In the genomic region with DNA sequence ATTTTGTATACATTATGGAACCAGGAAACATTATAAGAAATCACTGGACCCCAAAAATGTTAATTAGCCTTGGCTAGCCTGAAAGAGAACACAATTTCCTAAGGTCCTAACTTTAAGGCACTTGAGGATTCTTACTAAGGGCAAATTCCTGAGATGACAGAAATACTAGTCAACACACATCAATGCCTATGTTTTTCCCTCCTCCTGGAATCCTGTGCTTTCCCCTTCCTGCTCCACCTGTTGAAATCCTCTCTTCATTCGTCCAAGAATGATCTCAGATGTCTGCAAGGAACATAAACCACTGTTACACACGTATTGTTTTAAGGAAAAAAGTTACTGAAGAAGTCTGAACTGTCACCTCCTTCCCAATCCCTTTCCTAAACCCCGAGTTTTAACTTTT, we compare ENCODE assay signal across 15 cellular contexts. TPM values are rescaled to one million over a fixed set of nuclear protein-coding genes. Genes with fewer than 3 reads are reported as not detected.
DNase-seq lines count a peak whose midpoint lies in the region; ATAC-seq and TF ChIP-seq lines count a peak whose summit lies in the region.
"Had no signal": no experiment of that assay in that cellular context is flagged by ENCODE, and none has a peak within 500 bp of the region (broad histone marks: within the 10 kb centered on the region; RNA-seq: fewer than 3 reads in every experiment).

No MANE protein-coding gene starts in this region.

- H3F3A ChIP-seq in PC-3 (ENCODE audit: low read length, unreplicated experiment), result no peaks in the 10 kb centered on the region

- POLR2A ChIA-PET in PC-3 (lab: Charles Lee; ENCODE audit: unreplicated experiment), result no interaction called here

- H2AFZ ChIP-seq in PC-3 (ENCODE audit: low read length), result no peak overlapping the region

- no peaks in the 10 kb centered on the region for H3K9me2 ChIP-seq in PC-3 (replicated peaks; ENCODE audit: low read length)

- no peaks in the 10 kb centered on the region for H3K27me3 Mint-ChIP-seq in activated T-cell treated with anti-CD3 and anti-CD28 coated beads, Interleukin-2, amount 50 U/mL, for 24 hours
- H3K27me3 Mint-ChIP-seq in stimulated activated memory B cell treated with anti-CD40 and anti-IgM and Interleukin-4, amounts not matched to agents 10 μg/mL and 1 μg/mL and 100 μg/mL, for 72 hours, result no peaks in the 10 kb centered on the region

- no peaks in the 10 kb centered on the region for H3K27me3 ChIP-seq in PC-3 (ENCODE audit: low read length)
- H3K27me3 ChIP-seq: ovary had no signal

- no peak overlapping the region for H3K4me2 ChIP-seq in PC-3 (ENCODE audit: low read length)

- no peaks in the 10 kb centered on the region for H4K20me1 ChIP-seq in PC-3 (ENCODE audit: low read length)

- H3K9ac ChIP-seq in PC-3 (ENCODE audit: low read length), result no peak overlapping the region

- CTCF ChIA-PET in PC-3 (lab: Charles Lee), result no interaction called here

- BruUV-seq in PC-3 (replicated peaks; lab: Mats Ljungman, UMichigan), result no TSS peak

- no peak overlapping the region for H3K27ac ChIP-seq in PC-3 (ENCODE audit: low read length)
- H3K27ac ChIP-seq: lower lobe of right lung, ovary, thoracic aorta had no signal

- ATAC-seq in PC-3 (no peak; the same call in 1 of the 2 replicates), HG02884 (IDR thresholded peaks at IDR 0.05; ENCODE audit: unreplicated experiment) (no peak)
- ATAC-seq in stimulated activated memory B cell treated with anti-CD40 and anti-IgM and Interleukin-4, amounts not matched to agents 10 μg/mL and 1 μg/mL and 100 μg/mL, for 72 hours, result no peak
- ATAC-seq: lower lobe of right lung, SK-N-SH treated with all-trans-retinoic acid at 6 μM for 48 hours had no signal

- H3K36me3 Mint-ChIP-seq in activated T-cell treated with anti-CD3 and anti-CD28 coated beads, Interleukin-2, amount 50 U/mL, for 24 hours (ENCODE audit: low read depth), result peaks cover 2% of the 10 kb centered on the region
- H3K36me3 Mint-ChIP-seq in stimulated activated memory B cell treated with anti-CD40 and anti-IgM and Interleukin-4, amounts not matched to agents 10 μg/mL and 1 μg/mL and 100 μg/mL, for 72 hours, result peaks cover 8% of the 10 kb centered on the region

- TF ChIP-seq CTCF in PC-3 (conservative IDR thresholded peaks at IDR 0.05; ENCODE audit: low read depth, low read length), result no peak
- TF ChIP-seq CTCF in epithelial cell of proximal tubule (conservative IDR thresholded peaks at IDR 0.05; ENCODE audit: low read depth, low read length), result no peak

- H3K4me3 ChIP-seq in PC-3 (ENCODE audit: low read length) (no peak overlapping the region), epithelial cell of proximal tubule (ENCODE audit: low read depth, low read length) (no peak overlapping the region)
- H3K4me3 ChIP-seq: lower lobe of right lung, ovary, thoracic aorta had no signal

- peaks cover 40% of the 10 kb centered on the region for H3K4me1 Mint-ChIP-seq in activated T-cell treated with anti-CD3 and anti-CD28 coated beads, Interleukin-2, amount 50 U/mL, for 24 hours (ENCODE audit: low read depth)
- H3K4me1 Mint-ChIP-seq in stimulated activated memory B cell treated with anti-CD40 and anti-IgM and Interleukin-4, amounts not matched to agents 10 μg/mL and 1 μg/mL and 100 μg/mL, for 72 hours, result peaks cover 34% of the 10 kb centered on the region

- H3K4me1 ChIP-seq in PC-3 (ENCODE audit: insufficient read depth, low read length), result peaks cover 6% of the 10 kb centered on the region; the same call in 1 of the 2 replicates

- intact Hi-C loops in PC-3 (cut with micrococcal nuclease), result no loop called here

- H3K27ac Mint-ChIP-seq in activated T-cell treated with anti-CD3 and anti-CD28 coated beads, Interleukin-2, amount 50 U/mL, for 24 hours, result peak overlapping the region; percentile 67
- peak overlapping the region; percentile 74 for H3K27ac Mint-ChIP-seq in stimulated activated memory B cell treated with anti-CD40 and anti-IgM and Interleukin-4, amounts not matched to agents 10 μg/mL and 1 μg/mL and 100 μg/mL, for 72 hours

- DNase-seq in activated T-cell treated with anti-CD3 and anti-CD28 coated beads, Interleukin-2, amount 50 U/mL, for 24 hours, result no peak
- DNase-seq in activated T-cell treated with anti-CD3 and anti-CD28 coated beads for 4 hours, result no peak
- peak; percentile 23 for DNase-seq in PC-3
- peak; percentile 84 for DNase-seq in epithelial cell of proximal tubule (ENCODE audit: low read depth)
- DNase-seq in AML-193 (lab: John Stamatoyannopoulos, UW), result no peak
- DNase-seq in NCI-H1105 (lab: John Stamatoyannopoulos, UW), result no peak
- DNase-seq: DMS153, hippocampal formation, lower lobe of right lung, NCI-H2171, ovary had no signal

- H3K4me3 Mint-ChIP-seq in activated T-cell treated with anti-CD3 and anti-CD28 coated beads, Interleukin-2, amount 50 U/mL, for 24 hours, result no peak overlapping the region
- H3K4me3 Mint-ChIP-seq in stimulated activated memory B cell treated with anti-CD40 and anti-IgM and Interleukin-4, amounts not matched to agents 10 μg/mL and 1 μg/mL and 100 μg/mL, for 72 hours, result no peak overlapping the region

- no peaks in the 10 kb centered on the region for H3K79me2 ChIP-seq in PC-3 (ENCODE audit: low read length)

- H3K9me3 Mint-ChIP-seq in activated T-cell treated with anti-CD3 and anti-CD28 coated beads, Interleukin-2, amount 50 U/mL, for 24 hours, result no peaks in the 10 kb centered on the region
- H3K9me3 Mint-ChIP-seq in stimulated activated memory B cell treated with anti-CD40 and anti-IgM and Interleukin-4, amounts not matched to agents 10 μg/mL and 1 μg/mL and 100 μg/mL, for 72 hours, result peaks cover 4% of the 10 kb centered on the region

- no peaks in the 10 kb centered on the region for H3K9me3 ChIP-seq in PC-3 (ENCODE audit: low read length)
- H3K9me3 ChIP-seq: lower lobe of right lung, ovary, thoracic aorta had no signal

- no peaks in the 10 kb centered on the region for H3K36me3 ChIP-seq in PC-3 (ENCODE audit: low read depth, low read length)
- H3K36me3 ChIP-seq: lower lobe of right lung, ovary, thoracic aorta had no signal

RNA-seq across cellular contexts. Expression of a gene that starts 21.2 kb away (rescaled TPM):
- total RNA-seq in PC-3 (2014; rRNA removed), result 56.7 and 78.6 TPM in 2 replicates
- 82.8 and 86.0 TPM in 2 replicates for total RNA-seq in epithelial cell of proximal tubule

Comparison
In these comparisons a context has a peak if more than half of its experiments do, and no peak if none do; other contexts are left out.
1. DNase-seq: peak in PC-3 (single experiment) and epithelial cell of proximal tubule (single experiment); none in activated T-cell treated with anti-CD3 and anti-CD28 coated beads, Interleukin-2, amount 50 U/mL, for 24 hours (single experiment), activated T-cell treated with anti-CD3 and anti-CD28 coated beads for 4 hours (single experiment), AML-193 (0 of 2) and NCI-H1105 (single experiment).